9 cellular contexts compared by ENCODE assay signal in genomic region chr18:47912343-47912742, GRCh38. TPM values are rescaled to one million over a fixed set of nuclear protein-coding genes. Genes with fewer than 3 reads are reported as not detected.
A peak's percentile ranks its signal among the peaks of the same experiment; 100 is the strongest.
DNase-seq lines count a peak whose midpoint lies in the region; ATAC-seq, FAIRE-seq and TF ChIP-seq lines count a peak whose summit lies in the region.
"Had no signal": no experiment of that assay in that cellular context is flagged by ENCODE, and none has a peak within 500 bp of the region (broad histone marks: within the 10 kb centered on the region; RNA-seq: fewer than 3 reads in every experiment).

No MANE protein-coding gene starts in this region.

- peaks cover 0 to 2% (median 0%) of the 10 kb centered on the region in 9 donors for H3K9me3 Mint-ChIP-seq in naive thymus-derived CD8-positive, alpha-beta T cell

- peaks cover 94% of the 10 kb centered on the region for H3K4me1 ChIP-seq in A549
- H3K4me1 ChIP-seq in OCI-LY3 (ENCODE audit: low read length) = peaks cover 46% of the 10 kb centered on the region
- no peaks in the 10 kb centered on the region for H3K4me1 ChIP-seq in endothelial cell of umbilical vein (ENCODE audit: control insufficient read depth, extremely low read depth, insufficient read depth, low read length)
- peaks cover 19% of the 10 kb centered on the region for H3K4me1 ChIP-seq in suprapubic skin

- H3K79me2 ChIP-seq in OCI-LY3 (ENCODE audit: low read length) = peaks cover 99% of the 10 kb centered on the region
- H3K79me2 ChIP-seq in endothelial cell of umbilical vein (ENCODE audit: control insufficient read depth, insufficient read depth, low read length) = peaks cover 94% of the 10 kb centered on the region

- no peak for TF ChIP-seq RAD21 in A549 (conservative IDR thresholded peaks at IDR 0.05 in 1 of 2, IDR thresholded peaks at IDR 0.05 in 1 of 2)

- H4K20me1 ChIP-seq in OCI-LY3 (ENCODE audit: insufficient read depth, low read length) = peaks cover 99% of the 10 kb centered on the region
- peaks cover 29% of the 10 kb centered on the region for H4K20me1 ChIP-seq in endothelial cell of umbilical vein (replicated peaks; ENCODE audit: control insufficient read depth, extremely low read depth, insufficient read depth, low read length)

- WGBS in A549 (ENCODE audit: missing lambda C conversion rate) = 100% methylated on average over 1 of the region's 1 CpG
- WGBS in suprapubic skin = 70% methylated on average over 1 of the region's 1 CpG

- peaks cover 32 to 91% (median 81%) of the 10 kb centered on the region in 4 donors for H3K4me1 Mint-ChIP-seq in naive thymus-derived CD8-positive, alpha-beta T cell

- H2AFZ ChIP-seq in OCI-LY3 (ENCODE audit: low read depth, low read length) (no peak overlapping the region), endothelial cell of umbilical vein (ENCODE audit: low read depth, low read length) (no peak overlapping the region)

- no peak for TF ChIP-seq CTCF in A549 (IDR thresholded peaks at IDR 0.05)
- no peak for TF ChIP-seq CTCF in OCI-LY3 (IDR thresholded peaks at IDR 0.05; ENCODE audit: low read depth, low read length)
- no peak for TF ChIP-seq CTCF in endothelial cell of umbilical vein (IDR thresholded peaks at IDR 0.05; ENCODE audit: extremely low read depth in 1 of 2, insufficient read depth in 1 of 2, low read depth in 1 of 2, low read length in 2 of 2)
- TF ChIP-seq CTCF in suprapubic skin (IDR thresholded peaks at IDR 0.05) = no peak

- peak in 1 of 2 experiments; percentile 23; a peak in 3 of 6 replicates for ATAC-seq in A549
- ATAC-seq in naive thymus-derived CD8-positive, alpha-beta T cell = peak; percentile 52 to 55
- ATAC-seq in HG03469 (IDR thresholded peaks at IDR 0.05; ENCODE audit: unreplicated experiment) = no peak

- peak overlapping the region in 9 of 10 donors; percentile 5 to 69 (median 43) for H3K4me3 Mint-ChIP-seq in naive thymus-derived CD8-positive, alpha-beta T cell

- DNase-seq in A549 (ENCODE audit: low read depth in 1 of 2, low spot score in 1 of 2) = no peak
- peak; percentile 5 for DNase-seq in endothelial cell of umbilical vein (ENCODE audit: low read depth, low spot score)
- DNase-seq in naive thymus-derived CD8-positive, alpha-beta T cell = no peak
- no peak for DNase-seq in suprapubic skin (ENCODE audit: low spot score in 2 of 2)
- DNase-seq in DMS53 treated with DMSO at 0.1 percent for 48 hours (lab: John Stamatoyannopoulos, UW; ENCODE audit: unreplicated experiment) = no peak
- no peak for DNase-seq in COLO668 (lab: John Stamatoyannopoulos, UW; ENCODE audit: unreplicated experiment)

- FAIRE-seq in A549 (lab: Jason Lieb, UNC) (no peak), endothelial cell of umbilical vein (lab: Jason Lieb, UNC) (peak; percentile 46)

- H3K9me3 ChIP-seq in A549 (no peaks in the 10 kb centered on the region), OCI-LY3 (ENCODE audit: insufficient read depth, low read length) (no peaks in the 10 kb centered on the region), endothelial cell of umbilical vein (replicated peaks; ENCODE audit: control insufficient read depth, insufficient read depth, low read length) (no peaks in the 10 kb centered on the region), suprapubic skin (no peaks in the 10 kb centered on the region)
- H3K9me3 ChIP-seq: thoracic aorta had no signal

- H3K9ac ChIP-seq in OCI-LY3 (ENCODE audit: low read length) = no peak overlapping the region
- H3K9ac ChIP-seq in endothelial cell of umbilical vein (replicated peaks; ENCODE audit: extremely low read depth, insufficient read depth, low read length) = no peak overlapping the region

- peak overlapping the region; percentile 2 to 72; a peak in 3 of 6 replicates for H3K27ac ChIP-seq in A549
- no peak overlapping the region for H3K27ac ChIP-seq in OCI-LY3 (ENCODE audit: low read length)
- H3K27ac ChIP-seq in endothelial cell of umbilical vein (ENCODE audit: insufficient read depth, low read depth, low read length) = no peak overlapping the region
- H3K27ac ChIP-seq in suprapubic skin = no peak overlapping the region
- H3K27ac ChIP-seq: thoracic aorta had no signal

- H3K36me3 Mint-ChIP-seq in naive thymus-derived CD8-positive, alpha-beta T cell = peaks cover 0 to 19% (median 16%) of the 10 kb centered on the region in 3 donors

- TF ChIP-seq EP300 in A549 (IDR thresholded peaks at IDR 0.05) (no peak), suprapubic skin (IDR thresholded peaks at IDR 0.05) (no peak)

- H3K27me3 Mint-ChIP-seq in naive thymus-derived CD8-positive, alpha-beta T cell = no peaks in the 10 kb centered on the region

- H3K27ac Mint-ChIP-seq in naive thymus-derived CD8-positive, alpha-beta T cell = peak overlapping the region; percentile 17 to 87 (median 80)

- H3K4me2 ChIP-seq in A549 (no peak overlapping the region; the same call in 2 of the 3 replicates), OCI-LY3 (ENCODE audit: low read length) (peak overlapping the region; percentile 49; the same call in 1 of the 2 replicates), endothelial cell of umbilical vein (ENCODE audit: insufficient read depth, low read length) (no peak overlapping the region)

- H3K9me1 ChIP-seq in endothelial cell of umbilical vein (replicated peaks; ENCODE audit: control insufficient read depth, extremely low read depth, insufficient read depth, low read length) = no peaks in the 10 kb centered on the region

- TF ChIP-seq POLR2A in A549 (IDR thresholded peaks at IDR 0.05; ENCODE audit: low read length) (no peak), endothelial cell of umbilical vein (IDR thresholded peaks at IDR 0.05; ENCODE audit: low read depth, low read length) (no peak), suprapubic skin (IDR thresholded peaks at IDR 0.05) (no peak)

- intact Hi-C loops in endothelial cell of umbilical vein (cut with micrococcal nuclease) = no loop called here

- POLR2A ChIA-PET in A549 (lab: Yijun Ruan, JAX) (no interaction called here), endothelial cell of umbilical vein (lab: Charles Lee) (interaction anchor here (0.5 kb wide), 1 partner anchor 94 kb away, joined by 3 read pairs; no protein-coding TSS in a partner anchor)
- POLR2A ChIA-PET in naive thymus-derived CD8-positive, alpha-beta T cell (lab: Charles Lee) = interaction anchor here (1.2 to 2.1 kb wide), 2 partner anchors 11 to 18 kb away, joined by 4 to 7 read pairs; partner anchors contain the start of gene SMAD2

- CTCF ChIA-PET in A549 (lab: Yijun Ruan, JAX) = no interaction called here
- CTCF ChIA-PET in endothelial cell of umbilical vein (lab: Charles Lee) = interaction anchor here (0.8 to 2.6 kb wide), 2 partner anchors 11 to 20 kb away, joined by 3 to 8 read pairs; no protein-coding TSS in a partner anchor

- H3K36me3 ChIP-seq in OCI-LY3 (replicated peaks; ENCODE audit: low read depth, low read length) = peaks cover 22% of the 10 kb centered on the region
- no peaks in the 10 kb centered on the region for H3K36me3 ChIP-seq in endothelial cell of umbilical vein (ENCODE audit: control insufficient read depth in 2 of 2, extremely low read depth in 1 of 2, insufficient read depth in 2 of 2, low read length in 2 of 2)
- no peaks in the 10 kb centered on the region for H3K36me3 ChIP-seq in suprapubic skin
- H3K36me3 ChIP-seq: thoracic aorta had no signal

- H3K4me3 ChIP-seq in A549 (no peak overlapping the region), OCI-LY3 (ENCODE audit: low read length) (no peak overlapping the region), endothelial cell of umbilical vein (replicated peaks in 1 of 3; ENCODE audit: insufficient read depth in 1 of 3, low read depth in 1 of 3, low read length in 3 of 3) (no peak overlapping the region), suprapubic skin (no peak overlapping the region)
- H3K4me3 ChIP-seq: thoracic aorta had no signal

- dilution Hi-C loops in endothelial cell of umbilical vein (cut with MboI; ENCODE audit: extremely low pct_ligation_motif_present, low sequenced_read_pairs) = no loop called here

- H3K27me3 ChIP-seq in OCI-LY3 (ENCODE audit: low read depth, low read length) (no peaks in the 10 kb centered on the region), endothelial cell of umbilical vein (ENCODE audit: control insufficient read depth in 2 of 2, insufficient read depth in 2 of 2, low read length in 2 of 2) (no peaks in the 10 kb centered on the region), suprapubic skin (no peaks in the 10 kb centered on the region)

- BruUV-seq in endothelial cell of umbilical vein (replicated peaks; lab: Mats Ljungman, UMichigan) = no TSS peak

TF ChIP-seq in A549, 52 proteins besides CTCF, POLR2A, EP300 and RAD21:
- TF ChIP-seq HEYL (CRISPR knock-in tag; IDR thresholded peaks at IDR 0.05) = no peak

TF ChIP-seq in endothelial cell of umbilical vein, 7 proteins besides CTCF, POLR2A, EP300 and RAD21 (continues in another document):
- TF ChIP-seq MAX (IDR thresholded peaks at IDR 0.05; ENCODE audit: insufficient read depth, insufficient read length) = no peak
- TF ChIP-seq MYC (IDR thresholded peaks at IDR 0.05; ENCODE audit: low read depth, low read length) = no peak
- no peak for TF ChIP-seq FOS (IDR thresholded peaks at IDR 0.05; ENCODE audit: borderline replicate concordance, insufficient read depth, low read length)
- TF ChIP-seq GATA2 (IDR thresholded peaks at IDR 0.05; ENCODE audit: insufficient read depth, insufficient read length, low read depth, low read length) = no peak
- no peak for TF ChIP-seq EZH2 (IDR thresholded peaks at IDR 0.05; ENCODE audit: borderline replicate concordance, low read depth, low read length, severe bottlenecking)

RNA-seq across cellular contexts. Expression of gene SMAD2, which starts 18.1 kb away (rescaled TPM):
- polyA plus RNA-seq in A549 (2011; rRNA removed) (217 and 229 TPM in 2 replicates), A549 (2017; fragmentation: RNase III; extraction: RNeasy Plus Mini Kit Qiagen cat#74134 plus additional on column Dnase treatment) (121 to 133 TPM (median 131 TPM) in 3 replicates), endothelial cell of umbilical vein (33.0 and 40.3 TPM in 2 replicates)
- 42.4 TPM in 2 replicates for polyA plus RNA-seq in A549 (2012; cell fraction: cytosol; rRNA removed)
- 17.1 and 25.1 TPM in 2 replicates for polyA plus RNA-seq in A549 (2012; cell fraction: nucleus; rRNA removed)
- polyA minus RNA-seq in A549 (2011; rRNA and poly(A)+ RNA removed) = 204 and 226 TPM in 2 replicates
- total RNA-seq in endothelial cell of umbilical vein (110 and 123 TPM in 2 replicates), suprapubic skin (10 to 100 TPM; 47.5 to 75.9 (median 59.3) TPM)
- 50.0 and 52.2 TPM in 2 replicates for polyA plus RNA-seq in endothelial cell of umbilical vein (2011; cell fraction: cytosol; rRNA removed)
- 45.9 and 52.3 TPM in 2 replicates for polyA plus RNA-seq in endothelial cell of umbilical vein (2011; cell fraction: nucleus; rRNA removed)
- polyA plus RNA-seq in endothelial cell of umbilical vein (2012) = 63.9 and 77.6 TPM in 2 replicates
- polyA minus RNA-seq in endothelial cell of umbilical vein = 96.1 and 114 TPM in 2 replicates
- 154 TPM for polyA minus RNA-seq in endothelial cell of umbilical vein (2011; cell fraction: cytosol; rRNA and poly(A)+ RNA removed)
- polyA minus RNA-seq in endothelial cell of umbilical vein (2011; cell fraction: nucleus; rRNA and poly(A)+ RNA removed) = 70.3 and 121 TPM in 2 replicates
- 100 to 1,000 TPM; 137 to 151 TPM for total RNA-seq in naive thymus-derived CD8-positive, alpha-beta T cell
- 100 to 1,000 TPM in 1 of 3 donors, 10 to 100 TPM in 2; 78.2 to 116 (median 89.6) TPM for polyA plus RNA-seq in naive thymus-derived CD8-positive, alpha-beta T cell

Comparison
In these comparisons a context has a peak if more than half of its experiments do, and no peak if none do; other contexts are left out.
1. H3K27ac ChIP-seq: peak in A549 (2 of 2); none in OCI-LY3 (single experiment), endothelial cell of umbilical vein (single experiment) and suprapubic skin (single experiment).